In genomic region chr19:4878491-4878968, GRCh38 we compare ENCODE assay signal across 14 cellular contexts. TPM values are rescaled to one million over a fixed set of nuclear protein-coding genes. Genes with fewer than 3 reads are reported as not detected.
A peak's percentile ranks its signal among the peaks of the same experiment; 100 is the strongest.
DNase-seq lines count a peak whose midpoint lies in the region; ATAC-seq, FAIRE-seq and TF ChIP-seq lines count a peak whose summit lies in the region.
"Had no signal": no experiment of that assay in that cellular context is flagged by ENCODE, and none has a peak within 500 bp of the region (broad histone marks: within the 10 kb centered on the region; RNA-seq: fewer than 3 reads in every experiment).

No MANE protein-coding gene starts in this region.

- H3K4me1 Mint-ChIP-seq in naive thymus-derived CD8-positive, alpha-beta T cell: peaks cover 4 to 20% (median 16%) of the 10 kb centered on the region in 4 donors
- H3K4me1 Mint-ChIP-seq in CD14-positive monocyte: peaks cover 16% of the 10 kb centered on the region

- H3K4me2 ChIP-seq in mammary epithelial cell (ENCODE audit: insufficient read depth, low read depth, low read length): peak overlapping the region; percentile 29

- in situ Hi-C loops in mammary epithelial cell (cut with MboI; ENCODE audit: low sequenced_read_pairs in 2 of 2): loop anchor here in 1 of 2 donors (10.0 kb wide), 1 partner anchor 156 kb away; no protein-coding TSS in a partner anchor

- dilution Hi-C loops in mammary epithelial cell (cut with HindIII; ENCODE audit: low sequenced_read_pairs): no loop called here

- ATAC-seq in Right ventricle myocardium superior (ENCODE audit: poor library complexity): peak; percentile 88
- peak; percentile 55 to 65 for ATAC-seq in naive thymus-derived CD8-positive, alpha-beta T cell

- peak overlapping the region; percentile 29 for H3K27ac ChIP-seq in mammary epithelial cell (ENCODE audit: insufficient read depth, low read depth, low read length)

- no peaks in the 10 kb centered on the region for H3K9me3 ChIP-seq in mammary epithelial cell (replicated peaks; ENCODE audit: insufficient read depth, low read length)

- peak overlapping the region in 5 of 10 donors; percentile 24 to 77 (median 31) for H3K27ac Mint-ChIP-seq in naive thymus-derived CD8-positive, alpha-beta T cell
- no peak overlapping the region for H3K27ac Mint-ChIP-seq in CD14-positive monocyte
- H3K27ac Mint-ChIP-seq: HFFc6 had no signal

- H3K36me3 Mint-ChIP-seq in naive thymus-derived CD8-positive, alpha-beta T cell: no peaks in the 10 kb centered on the region
- H3K36me3 Mint-ChIP-seq in CD14-positive monocyte: no peaks in the 10 kb centered on the region

- H3K36me3 ChIP-seq in mammary epithelial cell (ENCODE audit: insufficient read depth, low read length): no peaks in the 10 kb centered on the region

- H3K9ac ChIP-seq in mammary epithelial cell (ENCODE audit: insufficient read depth, low read length): no peak overlapping the region

- H4K20me1 ChIP-seq in mammary epithelial cell (ENCODE audit: insufficient read depth, low read length): no peaks in the 10 kb centered on the region

- DNase-seq in Right ventricle myocardium superior (peak; percentile 71), cardiac septum (ENCODE audit: low spot score) (no peak), mammary epithelial cell (no peak), urothelium cell line (ENCODE audit: low spot score) (peak; percentile 35), NOMO-1 treated with dmso at 0.1 percent for 144 hours (lab: John Stamatoyannopoulos, UW; ENCODE audit: unreplicated experiment) (no peak), NCI-H1694 (lab: John Stamatoyannopoulos, UW) (no peak), CD14-positive monocyte (ENCODE audit: low spot score) (no peak)
- peak in 2 of 10 donors; percentile 4 to 9 for DNase-seq in naive thymus-derived CD8-positive, alpha-beta T cell
- DNase-seq: foreskin melanocyte, HFFc6, NCI-H748 treated with DMSO at 0.1 percent for 48 hours had no signal

- no peaks in the 10 kb centered on the region for H3K9me3 Mint-ChIP-seq in naive thymus-derived CD8-positive, alpha-beta T cell
- no peaks in the 10 kb centered on the region for H3K9me3 Mint-ChIP-seq in CD14-positive monocyte
- H3K9me3 Mint-ChIP-seq: HFFc6 had no signal

- peak overlapping the region; percentile 98 for H2AFZ ChIP-seq in mammary epithelial cell (ENCODE audit: low read depth, low read length)

- 21% methylated on average over 6 of the region's 23 CpGs for WGBS in mammary epithelial cell (ENCODE audit: low coverage, missing lambda C conversion rate)

- no peaks in the 10 kb centered on the region for H3K27me3 Mint-ChIP-seq in naive thymus-derived CD8-positive, alpha-beta T cell
- peaks cover 0 to 15% (median 15%) of the 10 kb centered on the region in 3 donors for H3K27me3 Mint-ChIP-seq in CD14-positive monocyte (ENCODE audit: low read depth in 3 of 3)

- no peak for FAIRE-seq in urothelium cell line (lab: Jason Lieb, UNC)
- FAIRE-seq: GM18507, TTC549 had no signal

- H3K27me3 ChIP-seq in mammary epithelial cell (ENCODE audit: insufficient read depth, low read length): no peaks in the 10 kb centered on the region

- H3K4me3 Mint-ChIP-seq in naive thymus-derived CD8-positive, alpha-beta T cell: peak overlapping the region in 7 of 10 donors; percentile 2 to 72 (median 51)
- peak overlapping the region in 1 of 2 donors; percentile 62 for H3K4me3 Mint-ChIP-seq in CD14-positive monocyte
- H3K4me3 Mint-ChIP-seq: HFFc6 had no signal

- no TSS peak for BruUV-seq in mammary epithelial cell (replicated peaks; lab: Mats Ljungman, UMichigan)

- CTCF ChIA-PET in mammary epithelial cell (lab: Charles Lee; ENCODE audit: low non-redundant PET): no interaction called here

- H3K4me1 ChIP-seq in mammary epithelial cell (ENCODE audit: insufficient read depth, low read length): peaks cover 13% of the 10 kb centered on the region

- H3K4me3 ChIP-seq in mammary epithelial cell (replicated peaks in 1 of 3; ENCODE audit: insufficient read depth in 1 of 3, low read depth in 2 of 3, low read length in 3 of 3): no peak overlapping the region

- TF ChIP-seq CTCF in mammary epithelial cell (conservative IDR thresholded peaks at IDR 0.05 in 1 of 2, IDR thresholded peaks at IDR 0.05 in 1 of 2; ENCODE audit: extremely low read depth in 1 of 2, insufficient read depth in 1 of 2, low read depth in 1 of 2, low read length in 2 of 2) (no peak), CD14-positive monocyte (IDR thresholded peaks at IDR 0.05) (no peak)

- intact Hi-C loops in Right ventricle myocardium superior (cut with DNase I): no loop called here
- intact Hi-C loops in cardiac septum (cut with DNase I): no loop called here
- intact Hi-C loops in mammary epithelial cell (cut with micrococcal nuclease): no loop called here
- intact Hi-C loops in CD14-positive monocyte (cut with micrococcal nuclease): loop anchor here in 1 of 2 donors (10.0 kb wide), 1 partner anchor 96 kb away; no protein-coding TSS in a partner anchor

- no peaks in the 10 kb centered on the region for H3K79me2 ChIP-seq in mammary epithelial cell (ENCODE audit: insufficient read depth, low read length)

- POLR2A ChIA-PET in naive thymus-derived CD8-positive, alpha-beta T cell (lab: Charles Lee): interaction anchor here (0.7 to 2.3 kb wide), 3 partner anchors 10 to 33 kb away, joined by 3 to 6 read pairs (median 3); no protein-coding TSS in a partner anchor

RNA-seq across cellular contexts. Expression of gene PLIN3, which starts 11.1 kb away (rescaled TPM):
- total RNA-seq in Right ventricle myocardium superior (27.9 TPM), cardiac septum (21.7 TPM), mammary epithelial cell (100 to 1,000 TPM in 1 of 2 donors, 10 to 100 TPM in 1; 89.4 to 147 TPM)
- polyA plus RNA-seq in mammary epithelial cell (140 TPM), CD14-positive monocyte (100 to 1,000 TPM; 138 to 151 TPM)
- polyA minus RNA-seq in mammary epithelial cell: 43.4 TPM
- 10 to 100 TPM; 15.9 to 17.3 TPM for total RNA-seq in naive thymus-derived CD8-positive, alpha-beta T cell
- 10 to 100 TPM; 14.1 to 17.3 (median 15.2) TPM for polyA plus RNA-seq in naive thymus-derived CD8-positive, alpha-beta T cell

RNA-seq across cellular contexts. Expression of gene ARRDC5, which starts 24.2 kb away (rescaled TPM):
- total RNA-seq in Right ventricle myocardium superior: not detected
- not detected for total RNA-seq in cardiac septum
- not detected for total RNA-seq in mammary epithelial cell
- polyA plus RNA-seq in mammary epithelial cell: not detected
- not detected for polyA minus RNA-seq in mammary epithelial cell
- 10 to 100 TPM; 28.7 to 34.2 TPM for total RNA-seq in naive thymus-derived CD8-positive, alpha-beta T cell
- polyA plus RNA-seq in naive thymus-derived CD8-positive, alpha-beta T cell: 1 to 10 TPM; 2.3 to 5.9 (median 3.6) TPM
- 1 to 10 TPM in 1 of 2 donors, under 1 TPM in 1; 0.46 to 1.0 TPM for polyA plus RNA-seq in CD14-positive monocyte
- total RNA-seq: HFFc6, occipital lobe had no signal

RNA-seq across cellular contexts. Expression of gene UHRF1, which starts 30.8 kb away (rescaled TPM):
- total RNA-seq in Right ventricle myocardium superior: 1.3 TPM
- total RNA-seq in cardiac septum: 1.00 TPM
- total RNA-seq in mammary epithelial cell: 10 to 100 TPM; 10.2 to 45.0 TPM
- 32.3 TPM for polyA plus RNA-seq in mammary epithelial cell
- polyA minus RNA-seq in mammary epithelial cell: 32.6 TPM
- total RNA-seq in naive thymus-derived CD8-positive, alpha-beta T cell: under 1 TPM; 0.30 to 0.36 TPM
- under 1 TPM; 0.07 to 0.52 (median 0.09) TPM for polyA plus RNA-seq in naive thymus-derived CD8-positive, alpha-beta T cell
- under 1 TPM; 0.06 to 0.63 TPM for polyA plus RNA-seq in CD14-positive monocyte

RNA-seq across cellular contexts. Expression of gene TICAM1, which starts 47.0 kb away (rescaled TPM):
- total RNA-seq in Right ventricle myocardium superior (7.4 TPM), cardiac septum (6.3 TPM), mammary epithelial cell (10 to 100 TPM in 1 of 2 donors, 1 to 10 TPM in 1; 4.0 to 33.3 TPM)
- polyA plus RNA-seq in mammary epithelial cell (2.0 TPM), CD14-positive monocyte (1 to 10 TPM; 5.9 to 9.2 TPM)
- 8.9 TPM for polyA minus RNA-seq in mammary epithelial cell
- 1 to 10 TPM; 7.2 to 7.6 TPM for total RNA-seq in naive thymus-derived CD8-positive, alpha-beta T cell
- 1 to 10 TPM; 2.4 to 8.5 (median 3.3) TPM for polyA plus RNA-seq in naive thymus-derived CD8-positive, alpha-beta T cell

Comparison
In these comparisons a context has a peak if more than half of its experiments do, and no peak if none do; other contexts are left out.
1. DNase-seq: peak in Right ventricle myocardium superior (single experiment) and urothelium cell line (single experiment); none in cardiac septum (single experiment), mammary epithelial cell (single experiment), NOMO-1 treated with dmso at 0.1 percent for 144 hours (single experiment), NCI-H1694 (single experiment) and CD14-positive monocyte (single experiment).
2. RNA of gene ARRDC5, which starts 24.2 kb away (total RNA-seq): 28.7 to 34.2 TPM in naive thymus-derived CD8-positive, alpha-beta T cell; not detected in Right ventricle myocardium superior (single experiment), not detected in cardiac septum (single experiment) and not detected in mammary epithelial cell; every median in the first group is over 10 times any median in the second.